Comparison of ENCODE assay signal across 8 cellular contexts in the genomic region with DNA sequence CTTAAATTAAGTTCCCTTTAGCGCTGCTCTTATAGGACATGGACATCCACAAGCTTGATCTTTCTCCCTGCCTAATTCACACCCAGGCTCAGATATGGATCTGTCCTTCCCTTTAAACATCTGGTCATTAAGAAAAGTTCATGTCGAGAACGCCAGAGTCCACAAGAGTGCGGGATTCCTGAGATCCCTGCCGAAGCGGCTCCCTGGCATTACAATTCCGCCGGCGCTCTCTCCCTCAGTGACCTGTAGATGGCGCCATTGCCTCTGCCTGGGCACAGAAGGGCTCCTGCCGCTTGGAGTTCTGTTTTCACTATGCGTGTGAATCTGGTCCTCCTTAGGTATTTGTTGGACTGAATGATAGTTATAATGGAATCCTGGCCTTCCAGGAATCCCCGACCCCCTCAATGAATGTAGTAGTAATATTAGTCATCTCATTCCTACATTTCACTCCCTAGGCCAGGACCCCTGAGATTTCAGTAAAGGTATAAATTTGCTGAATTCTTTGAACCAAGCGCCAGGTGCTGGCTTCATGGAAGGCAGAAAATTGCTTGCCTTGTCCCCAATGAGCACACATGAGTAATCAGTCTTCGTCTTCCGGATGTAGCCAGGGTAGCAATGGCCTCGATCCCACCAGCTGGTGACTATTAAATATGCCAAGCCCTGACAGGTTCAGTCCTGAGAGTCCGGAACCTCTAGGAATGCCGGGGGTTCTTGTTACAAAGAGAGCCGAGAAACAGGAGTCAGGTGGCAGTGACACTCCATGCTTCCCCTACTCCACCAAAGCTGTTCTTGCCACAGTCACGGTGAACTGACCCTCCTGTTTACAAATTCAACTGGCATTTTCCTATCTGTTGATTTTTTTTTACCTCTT. TPM values are rescaled to one million over a fixed set of nuclear protein-coding genes. Genes with fewer than 3 reads are reported as not detected.
DNase-seq lines count a peak whose midpoint lies in the region; ATAC-seq and TF ChIP-seq lines count a peak whose summit lies in the region.

No MANE protein-coding gene starts in this region.

- no peaks in the 10 kb centered on the region for H3K36me3 Mint-ChIP-seq in activated naive CD4-positive, alpha-beta T cell treated with anti-CD3 and anti-CD28 coated beads, Interleukin-2, amount 50 U/mL, for 72 hours
- no peaks in the 10 kb centered on the region for H3K36me3 Mint-ChIP-seq in glutamatergic neuron (ENCODE audit: unreplicated experiment)

- DNase-seq in 8988T (peak; percentile 65), NAMALWA (ENCODE audit: low spot score) (peak; percentile 76), SKM-1 (lab: John Stamatoyannopoulos, UW; ENCODE audit: unreplicated experiment) (peak; percentile 50), glutamatergic neuron (peak; percentile 90), pons (ENCODE audit: low spot score) (peak; percentile 72), ureter (ENCODE audit: low spot score) (peak; percentile 76)
- DNase-seq in activated naive CD4-positive, alpha-beta T cell treated with anti-CD3 and anti-CD28 coated beads, Interleukin-2, amount 50 U/mL, for 72 hours (ENCODE audit: low spot score in 2 of 2) = peak; percentile 67 to 86

- TF ChIP-seq CTCF in glutamatergic neuron (IDR thresholded peaks at IDR 0.05; ENCODE audit: partially characterized antibody, unreplicated experiment) = peak; percentile 86

- no peak overlapping the region for H3K27ac Mint-ChIP-seq in activated naive CD4-positive, alpha-beta T cell treated with anti-CD3 and anti-CD28 coated beads, Interleukin-2, amount 50 U/mL, for 72 hours
- no peak overlapping the region for H3K27ac Mint-ChIP-seq in glutamatergic neuron (ENCODE audit: unreplicated experiment)

- ATAC-seq in GM18498 (IDR thresholded peaks at IDR 0.05; ENCODE audit: unreplicated experiment) = peak; percentile 62
- peak; percentile 86 to 89 for ATAC-seq in activated naive CD4-positive, alpha-beta T cell treated with anti-CD3 and anti-CD28 coated beads, Interleukin-2, amount 50 U/mL, for 72 hours

- H3K4me1 Mint-ChIP-seq in glutamatergic neuron (ENCODE audit: low read depth, unreplicated experiment) = peaks cover 3% of the 10 kb centered on the region

- H3K4me3 Mint-ChIP-seq in glutamatergic neuron (ENCODE audit: unreplicated experiment) = peak overlapping the region; percentile 25

- peaks cover 19% of the 10 kb centered on the region for H3K27me3 Mint-ChIP-seq in glutamatergic neuron (ENCODE audit: unreplicated experiment)

- no peaks in the 10 kb centered on the region for H3K9me3 Mint-ChIP-seq in activated naive CD4-positive, alpha-beta T cell treated with anti-CD3 and anti-CD28 coated beads, Interleukin-2, amount 50 U/mL, for 72 hours
- H3K9me3 Mint-ChIP-seq in glutamatergic neuron (ENCODE audit: unreplicated experiment) = peaks cover 1% of the 10 kb centered on the region

RNA-seq across cellular contexts. Expression of a gene that starts 26.4 kb away (rescaled TPM):
- total RNA-seq in activated naive CD4-positive, alpha-beta T cell treated with anti-CD3 and anti-CD28 coated beads, Interleukin-2, amount 50 U/mL, for 72 hours = not detected
- total RNA-seq in glutamatergic neuron (ENCODE audit: unreplicated experiment) (0.51 TPM), ureter (1.3 TPM)

RNA-seq across cellular contexts. Expression of a gene that starts 38.4 kb away (rescaled TPM):
- total RNA-seq in activated naive CD4-positive, alpha-beta T cell treated with anti-CD3 and anti-CD28 coated beads, Interleukin-2, amount 50 U/mL, for 72 hours = under 1 TPM in 1 of 2 donors, not detected in 1; 0.21 TPM
- total RNA-seq in glutamatergic neuron (ENCODE audit: unreplicated experiment) (3.6 TPM), ureter (0.44 TPM)

RNA-seq across cellular contexts. Expression of a gene that starts 41.6 kb away (rescaled TPM):
- total RNA-seq in activated naive CD4-positive, alpha-beta T cell treated with anti-CD3 and anti-CD28 coated beads, Interleukin-2, amount 50 U/mL, for 72 hours = 1 to 10 TPM in 1 of 2 donors, not detected in 1; 3.7 TPM
- 0.66 TPM for total RNA-seq in glutamatergic neuron (ENCODE audit: unreplicated experiment)
- total RNA-seq in ureter = 1.2 TPM

Comparison
In these comparisons a context has a peak if more than half of its experiments do, and no peak if none do; other contexts are left out.
1. Peak in every context shown above with its lines: DNase-seq and ATAC-seq.